Comparison of ENCODE assay signal across 9 cellular contexts in genomic region chr15:90154861-90155626, GRCh38. TPM values are rescaled to one million over a fixed set of nuclear protein-coding genes. Genes with fewer than 3 reads are reported as not detected.
DNase-seq lines count a peak whose midpoint lies in the region; ATAC-seq and TF ChIP-seq lines count a peak whose summit lies in the region.
"Had no signal": no experiment of that assay in that cellular context is flagged by ENCODE, and none has a peak within 500 bp of the region (broad histone marks: within the 10 kb centered on the region; RNA-seq: fewer than 3 reads in every experiment).

No MANE protein-coding gene starts in this region.

- TF ChIP-seq CTCF in HFF-Myc (IDR thresholded peaks at IDR 0.05; ENCODE audit: low read depth, low read length, missing control alignments) = no peak
- TF ChIP-seq CTCF in fibroblast of the aortic adventitia (IDR thresholded peaks at IDR 0.05; ENCODE audit: insufficient read depth, low read length) = no peak

- ATAC-seq in GM21528 (IDR thresholded peaks at IDR 0.05; ENCODE audit: low FRiP score, unreplicated experiment) (no peak), HG03439 (IDR thresholded peaks at IDR 0.05; ENCODE audit: unreplicated experiment) (no peak), HG02840 (IDR thresholded peaks at IDR 0.05; ENCODE audit: low FRiP score, unreplicated experiment) (no peak)
- ATAC-seq: T-helper 17 cell had no signal

- DNase-seq in HFF-Myc (ENCODE audit: extremely low read depth, low read depth) (peak; percentile 39), SHP77 (lab: John Stamatoyannopoulos, UW) (peak; percentile 24 to 36), fibroblast of the aortic adventitia (ENCODE audit: low read depth) (peak; percentile 10), stromal cell of bone marrow (ENCODE audit: low read depth) (peak; percentile 33)
- DNase-seq: NCI-H187, T-helper 17 cell had no signal

- H3K4me3 ChIP-seq in HFF-Myc (replicated peaks; ENCODE audit: low read depth, low read length) (no peak overlapping the region), fibroblast of the aortic adventitia (ENCODE audit: low read depth, low read length) (no peak overlapping the region)

RNA-seq across cellular contexts. Expression of gene SEMA4B, which starts 46.1 kb away (rescaled TPM):
- 9.2 and 14.5 TPM in 2 replicates for total RNA-seq in fibroblast of the aortic adventitia (ENCODE audit: low replicate concordance)

RNA-seq across cellular contexts. Expression of gene IDH2, which starts 52.8 kb away (rescaled TPM):
- total RNA-seq in fibroblast of the aortic adventitia (ENCODE audit: low replicate concordance) = 14.3 and 28.6 TPM in 2 replicates
